8 cellular contexts compared by ENCODE assay signal in genomic region chr6:32177788-32178546, GRCh38. TPM values are rescaled to one million over a fixed set of nuclear protein-coding genes. Genes with fewer than 3 reads are reported as not detected.
DNase-seq lines count a peak whose midpoint lies in the region; ATAC-seq and TF ChIP-seq lines count a peak whose summit lies in the region.

A gene with protein sequence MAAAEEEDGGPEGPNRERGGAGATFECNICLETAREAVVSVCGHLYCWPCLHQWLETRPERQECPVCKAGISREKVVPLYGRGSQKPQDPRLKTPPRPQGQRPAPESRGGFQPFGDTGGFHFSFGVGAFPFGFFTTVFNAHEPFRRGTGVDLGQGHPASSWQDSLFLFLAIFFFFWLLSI (plus strand): TSS chr6:32178405. CDS start chr6:32178512, 107 bp downstream.

- no peak for TF ChIP-seq CTCF in GM12875 (IDR thresholded peaks at IDR 0.05; ENCODE audit: borderline replicate concordance, insufficient read depth, low read depth, low read length)
- no peak for TF ChIP-seq CTCF in adrenal gland (IDR thresholded peaks at IDR 0.05)
- TF ChIP-seq CTCF in heart left ventricle (IDR thresholded peaks at IDR 0.05), result no peak
- TF ChIP-seq CTCF in upper lobe of left lung (IDR thresholded peaks at IDR 0.05), result no peak

- no peaks in the 10 kb centered on the region for H3K9me3 ChIP-seq in adrenal gland (replicated peaks in 1 of 3)
- H3K9me3 ChIP-seq in heart left ventricle, result no peaks in the 10 kb centered on the region
- no peaks in the 10 kb centered on the region for H3K9me3 ChIP-seq in upper lobe of left lung

- H3K4me1 ChIP-seq in adrenal gland (replicated peaks in 1 of 2), result peaks cover 33 to 42% of the 10 kb centered on the region in 2 donors
- peaks cover 11 to 76% (median 52%) of the 10 kb centered on the region in 12 donors for H3K4me1 ChIP-seq in heart left ventricle
- peaks cover 34 to 60% (median 50%) of the 10 kb centered on the region in 4 donors for H3K4me1 ChIP-seq in upper lobe of left lung

- intact Hi-C loops in adrenal gland (cut with DNase I) (no loop called here), heart left ventricle (cut with DNase I) (loop anchor here in 6 of 10 donors (1.0 to 10.0 kb wide), 5 partner anchors 17 to 513 kb away; partner anchors contain the start of genes C6orf47 (in 2 of the 6), CSNK2B (in 2 of the 6), GPANK1 (in 2 of the 6) and LY6G5B (in 2 of the 6))

- peak in 1 of 2 donors; percentile 56 for TF ChIP-seq POLR2A in adrenal gland (IDR thresholded peaks at IDR 0.05)
- TF ChIP-seq POLR2A in heart left ventricle (IDR thresholded peaks at IDR 0.05), result peak in 1 of 2 donors; percentile 30
- peak in 2 of 4 donors; percentile 33 to 41 for TF ChIP-seq POLR2A in upper lobe of left lung (IDR thresholded peaks at IDR 0.05)

- H3K27ac ChIP-seq in adrenal gland, result peak within 1 kb of the TSS; percentile 87 to 98 (median 94)
- H3K27ac ChIP-seq in heart left ventricle, result peak within 1 kb of the TSS; percentile 87 to 100 (median 97)
- H3K27ac ChIP-seq in upper lobe of left lung, result peak within 1 kb of the TSS; percentile 89 to 98 (median 96)

- H3K36me3 ChIP-seq in adrenal gland (replicated peaks in 1 of 2) (peaks cover 0 to 31% of the 10 kb centered on the region in 2 donors), heart left ventricle (peaks cover 0 to 36% (median 25%) of the 10 kb centered on the region in 9 donors), upper lobe of left lung (peaks cover 7 to 33% (median 20%) of the 10 kb centered on the region in 4 donors)

- WGBS in adrenal gland, 4 donors, result 0 to 1% (median 0%) methylated on average over 33 of the region's 33 CpGs
- WGBS in heart left ventricle, 4 donors, result 0 to 2% (median 1%) methylated on average over 28 to 33 of the region's 33 CpGs
- 0 to 1% methylated on average over 31 to 33 of the region's 33 CpGs for WGBS in upper lobe of left lung, 2 donors

- H3K27me3 ChIP-seq in adrenal gland, result no peaks in the 10 kb centered on the region
- no peaks in the 10 kb centered on the region for H3K27me3 ChIP-seq in heart left ventricle
- H3K27me3 ChIP-seq in upper lobe of left lung, result no peaks in the 10 kb centered on the region

- TF ChIP-seq EP300 in upper lobe of left lung (IDR thresholded peaks at IDR 0.05), result no peak

- ATAC-seq in HG02840 (IDR thresholded peaks at IDR 0.05; ENCODE audit: low FRiP score, unreplicated experiment), result peak; percentile 70
- peak; percentile 82 to 89 (median 88) for ATAC-seq in heart left ventricle
- peak; percentile 89 to 95 for ATAC-seq in upper lobe of left lung (ENCODE audit: low FRiP score in 2 of 2)

- H3K4me3 ChIP-seq in GM12875 (ENCODE audit: low read depth, low read length), result peak within 1 kb of the TSS; percentile 52
- peak within 1 kb of the TSS; percentile 32 to 84 (median 54) for H3K4me3 ChIP-seq in adrenal gland
- peak within 1 kb of the TSS; percentile 47 to 99 (median 87) for H3K4me3 ChIP-seq in heart left ventricle
- peak within 1 kb of the TSS; percentile 27 to 81 (median 70) for H3K4me3 ChIP-seq in upper lobe of left lung

- DNase-seq in NCI-H1436 treated with DMSO at 0.1 percent for 48 hours (lab: John Stamatoyannopoulos, UW) (peak; percentile 91), T-helper 1 cell (peak; percentile 89 to 100 (median 93)), adrenal gland (peak; percentile 96 to 100 (median 99)), heart left ventricle (peak; percentile 92 to 98 (median 97)), pons (ENCODE audit: low spot score) (peak; percentile 100), upper lobe of left lung (peak; percentile 97)

RNA-seq across cellular contexts. Expression of the gene that starts here (rescaled TPM):
- 100 to 1,000 TPM in 6 of 8 donors, 10 to 100 TPM in 2; 90.6 to 146 (median 116) TPM for total RNA-seq in adrenal gland
- polyA plus RNA-seq in adrenal gland, result 100 to 1,000 TPM in 1 of 3 donors, 10 to 100 TPM in 2; 47.2 to 120 (median 93.2) TPM
- total RNA-seq in heart left ventricle, result 100 to 1,000 TPM in 2 of 9 donors, 10 to 100 TPM in 7; 62.7 to 136 (median 84.5) TPM
- 100 to 1,000 TPM in 1 of 2 donors, 10 to 100 TPM in 1; 95.1 to 132 TPM for polyA plus RNA-seq in heart left ventricle
- 10 to 100 TPM; 23.0 to 73.6 (median 59.1) TPM for total RNA-seq in upper lobe of left lung

Comparison
In these comparisons a context has a peak if more than half of its experiments do, and no peak if none do; other contexts are left out.
1. Peak in every context shown above with its lines: DNase-seq, ATAC-seq, H3K4me3 ChIP-seq and H3K27ac ChIP-seq.
2. intact Hi-C loops: an anchor here in heart left ventricle (1.0 to 10.0 kb wide); none called in adrenal gland.